Comparison of ENCODE assay signal across 26 cellular contexts in genomic region chr3:124076231-124076630, GRCh38.
"Had no signal": no experiment of that assay in that cellular context is flagged by ENCODE, and none has a peak within 500 bp of the region (broad histone marks: within the 10 kb centered on the region; RNA-seq: fewer than 3 reads in every experiment).

No MANE protein-coding gene starts in this region.

- H3K27me3 ChIP-seq: body of pancreas had no signal

- H3K4me1 Mint-ChIP-seq: activated T-helper 17 cell treated with anti-CD3 and anti-CD28 coated beads, Interleukin-2, amount 50 U/mL, for 72 hours had no signal

- H3K4me3 ChIP-seq: body of pancreas, K562 had no signal

- H3K4me3 Mint-ChIP-seq: activated naive CD4-positive, alpha-beta T cell treated with anti-CD3 and anti-CD28 coated beads for 36 hours; activated naive CD8-positive, alpha-beta T cell; activated T-helper 17 cell treated with anti-CD3 and anti-CD28 coated beads, Interleukin-2, amount 50 U/mL, for 72 hours; T-helper 17 cell; WTC11 had no signal

- DNase-seq: activated CD4-positive, alpha-beta T cell treated with anti-CD3 and anti-CD28 coated beads for 48 hours; activated CD4-positive, alpha-beta T cell treated with anti-CD3 and anti-CD28 coated beads, Interleukin-2, amount 50 U/mL, for 48 hours; activated CD4-positive, CD25-positive, alpha-beta regulatory T cell treated with anti-CD3 and anti-CD28 coated beads, Interleukin-2, amount 50 U/mL, for 72 hours; activated CD8-positive, alpha-beta memory T cell treated with anti-CD3 and anti-CD28 coated beads for 24 hours; activated gamma-delta T cell; activated naive CD4-positive, alpha-beta T cell treated with anti-CD3 and anti-CD28 coated beads for 36 hours; activated T-cell treated with anti-CD3 and anti-CD28 coated beads, Interleukin-2, amount 50 U/mL, for 48 hours; anterior cingulate cortex; body of pancreas; central memory CD4-positive, alpha-beta T cell; Karpas-422; NCI-H1092; NCI-H2029; NCI-H2107; NCI-H2171 treated with DMSO at 0.1 percent for 48 hours; NCI-H226; NCI-H510A; NCI-H526 treated with DMSO at 0.1 percent for 48 hours; PC-3; SHP77; T-helper 17 cell; T-helper 9 cell had no signal

- H3K36me3 Mint-ChIP-seq: activated naive CD8-positive, alpha-beta T cell; WTC11 had no signal

- H3K27ac Mint-ChIP-seq: activated naive CD4-positive, alpha-beta T cell treated with anti-CD3 and anti-CD28 coated beads for 36 hours; activated naive CD8-positive, alpha-beta T cell; activated T-helper 17 cell treated with anti-CD3 and anti-CD28 coated beads, Interleukin-2, amount 50 U/mL, for 72 hours; T-helper 17 cell; WTC11 had no signal

- H3K9me3 ChIP-seq: body of pancreas had no signal

- ATAC-seq: activated T-helper 17 cell treated with anti-CD3 and anti-CD28 coated beads, Interleukin-2, amount 50 U/mL, for 72 hours; body of pancreas; K562; PC-3; T-helper 17 cell; WTC11 had no signal

- H3K27ac ChIP-seq: body of pancreas had no signal

- H3K9me3 Mint-ChIP-seq: activated naive CD4-positive, alpha-beta T cell treated with anti-CD3 and anti-CD28 coated beads for 36 hours; activated T-helper 17 cell treated with anti-CD3 and anti-CD28 coated beads, Interleukin-2, amount 50 U/mL, for 72 hours; WTC11 had no signal
